ENCODE assay signal across 8 cellular contexts in the genomic region with DNA sequence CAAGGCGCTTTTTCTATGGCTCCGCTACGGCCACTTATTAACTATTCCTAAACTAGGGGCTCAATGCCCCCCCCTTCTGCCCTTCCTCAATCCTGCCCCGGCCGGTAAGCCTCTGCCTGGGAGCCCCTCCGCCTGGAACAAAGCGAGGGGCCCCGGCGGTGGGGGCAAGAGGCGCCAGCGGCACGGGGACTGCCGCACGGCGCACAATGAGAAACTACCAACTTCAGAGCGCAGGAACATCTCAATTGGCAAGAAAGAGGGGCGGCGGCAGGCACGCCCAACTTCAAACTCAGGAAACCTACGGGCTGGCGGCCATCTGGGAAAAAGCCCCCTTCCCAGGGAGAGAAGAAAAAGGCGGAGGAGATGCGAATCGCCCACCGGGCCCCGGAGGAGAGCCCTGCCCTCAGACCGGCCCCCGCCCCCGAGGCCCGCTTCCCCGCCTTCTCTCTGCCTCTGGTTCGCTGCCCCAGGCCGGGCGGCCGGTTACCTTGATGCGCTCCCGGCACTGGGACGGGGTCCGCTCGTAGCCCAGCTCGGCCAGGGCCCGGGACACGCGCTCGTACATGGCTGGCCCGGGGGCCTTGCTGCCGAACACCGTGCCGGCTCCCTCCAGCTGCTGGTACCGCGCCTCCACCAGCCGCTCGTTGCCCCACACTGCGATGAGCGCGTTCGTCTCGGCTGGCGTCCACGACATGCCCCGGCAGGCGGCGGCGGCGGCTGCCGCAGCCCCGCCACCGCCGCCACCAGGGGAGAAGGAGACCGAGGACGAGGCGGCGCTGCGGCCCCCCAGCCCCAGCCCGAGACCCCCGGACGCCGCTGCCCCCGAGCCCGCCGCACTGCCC. TPM values are rescaled to one million over a fixed set of nuclear protein-coding genes. Genes with fewer than 3 reads are reported as not detected.
DNase-seq lines count a peak whose midpoint lies in the region; ATAC-seq and TF ChIP-seq lines count a peak whose summit lies in the region.

No MANE protein-coding gene starts in this region.

- H2AK5ac ChIP-seq in mesendoderm (ENCODE audit: low read length), result no peak overlapping the region

- peak overlapping the region; percentile 100 for H3K18ac ChIP-seq in mesendoderm (ENCODE audit: low read length)

- peak overlapping the region; percentile 78 for H3K4me2 ChIP-seq in mesendoderm (ENCODE audit: low read length)

- H3K27ac ChIP-seq in mesendoderm (ENCODE audit: low read depth, low read length), result peak overlapping the region; percentile 98

- peak overlapping the region; percentile 86 for H3K4me3 ChIP-seq in GM06990 (replicated peaks; ENCODE audit: low read depth, low read length)
- H3K4me3 ChIP-seq in mesendoderm (ENCODE audit: low read length), result peak overlapping the region; percentile 73

- peak; percentile 35 for ATAC-seq in GM21786 (IDR thresholded peaks at IDR 0.05; ENCODE audit: unreplicated experiment)

- peak overlapping the region; percentile 78 for H3K9ac ChIP-seq in mesendoderm (ENCODE audit: low read length)

- peak overlapping the region; percentile 43 for H4K8ac ChIP-seq in mesendoderm (ENCODE audit: low read depth, low read length)

- DNase-seq in GM06990 (ENCODE audit: extremely low read depth, insufficient read length) (peak; percentile 59), LoVo (ENCODE audit: low spot score) (peak; percentile 12), mesendoderm (peak; percentile 63), cortex of kidney (lab: John Stamatoyannopoulos, UW) (no peak)
- peak; percentile 38 to 56 for DNase-seq in activated CD4-positive, alpha-beta T cell treated with anti-CD3 and anti-CD28 coated beads, Interleukin-2, amount 50 U/mL, for 48 hours
- DNase-seq in effector CD4-positive, alpha-beta T cell, result peak; percentile 17
- peak; percentile 6 to 19 for DNase-seq in stimulated activated CD8-positive, alpha-beta memory T cell treated with anti-CD3 and anti-CD28 coated beads, Interleukin-7, amount 100 ng/mL, for 48 hours (ENCODE audit: extremely low read depth in 1 of 2, low read depth in 1 of 2)

- H3K36me3 ChIP-seq in GM06990 (ENCODE audit: control insufficient read depth, insufficient read depth, low read length) (no peaks in the 10 kb centered on the region), mesendoderm (ENCODE audit: control insufficient read depth, insufficient read depth, low read length) (no peaks in the 10 kb centered on the region)

- peaks cover 2% of the 10 kb centered on the region for H3K4me1 ChIP-seq in mesendoderm (ENCODE audit: control insufficient read depth, low read depth, low read length)

- H3K79me1 ChIP-seq in mesendoderm (ENCODE audit: low read length), result peaks cover 2% of the 10 kb centered on the region

- H2BK120ac ChIP-seq in mesendoderm (ENCODE audit: low read depth, low read length), result no peak overlapping the region

- H3K79me2 ChIP-seq in mesendoderm (ENCODE audit: control insufficient read depth, insufficient read depth, low read length), result peaks cover 42% of the 10 kb centered on the region

- peak overlapping the region; percentile 96 for H3K56ac ChIP-seq in mesendoderm (ENCODE audit: low read length)

- WGBS in mesendoderm (ENCODE audit: extremely low coverage, insufficient coverage, low lambda C conversion rate), result no CpG with 5 or more reads among the region's 81 CpGs

- H3K4ac ChIP-seq in mesendoderm (ENCODE audit: low read depth, low read length), result peak overlapping the region; percentile 85

- H2BK5ac ChIP-seq in mesendoderm (ENCODE audit: low read length), result no peak overlapping the region

- TF ChIP-seq CTCF in GM06990 (IDR thresholded peaks at IDR 0.05; ENCODE audit: insufficient read depth, low read length, poor library complexity, severe bottlenecking), result no peak

- peak overlapping the region; percentile 54 for H3K23ac ChIP-seq in mesendoderm (ENCODE audit: low read length)

- no peak overlapping the region for H4K5ac ChIP-seq in mesendoderm (ENCODE audit: low read length)

- no peaks in the 10 kb centered on the region for H3K27me3 ChIP-seq in GM06990 (replicated peaks; ENCODE audit: control insufficient read depth, insufficient read depth, low read length)
- H3K27me3 ChIP-seq in mesendoderm (ENCODE audit: insufficient read depth, low read length, poor library complexity), result no peaks in the 10 kb centered on the region

- H2BK15ac ChIP-seq in mesendoderm (replicated peaks; ENCODE audit: low read depth), result no peak overlapping the region

RNA-seq across cellular contexts. Expression of a gene that starts 0.6 kb away (rescaled TPM):
- polyA plus RNA-seq in mesendoderm (2013, experiment 1 of 2), result 10.6 TPM
- 10.4 TPM for polyA plus RNA-seq in mesendoderm (2013, experiment 2 of 2)

RNA-seq across cellular contexts. Expression of a gene that starts 37.5 kb away (rescaled TPM):
- polyA plus RNA-seq in mesendoderm (2013, experiment 1 of 2), result 0.21 TPM
- polyA plus RNA-seq in mesendoderm (2013, experiment 2 of 2), result 0.14 TPM

RNA-seq across cellular contexts. Expression of a gene that starts 47.5 kb away (rescaled TPM):
- not detected for polyA plus RNA-seq in mesendoderm (2013, experiment 1 of 2)
- polyA plus RNA-seq in mesendoderm (2013, experiment 2 of 2), result 0.07 TPM

RNA-seq across cellular contexts. Expression of a gene that starts 59.9 kb away (rescaled TPM):
- 0.42 TPM for polyA plus RNA-seq in mesendoderm (2013, experiment 1 of 2)
- 0.67 TPM for polyA plus RNA-seq in mesendoderm (2013, experiment 2 of 2)
